ENCODE assay signal across 8 cellular contexts in genomic region chr13:23980160-23980551, GRCh38.
DNase-seq lines count a peak whose midpoint lies in the region; ATAC-seq and TF ChIP-seq lines count a peak whose summit lies in the region.

No MANE protein-coding gene starts in this region.

- TF ChIP-seq RAD21 in liver (IDR thresholded peaks at IDR 0.05): no peak

- no peak overlapping the region for H3K9ac ChIP-seq in liver (ENCODE audit: low read depth in 1 of 2, low read length in 2 of 2)

- WGBS in liver: 3% methylated on average over 28 of the region's 28 CpGs

- DNase-seq in NCI-H2196 treated with DMSO at 0.1 percent for 48 hours (lab: John Stamatoyannopoulos, UW; ENCODE audit: unreplicated experiment): peak; percentile 6
- DNase-seq in activated CD4-positive, alpha-beta T cell treated with anti-CD3 and anti-CD28 coated beads, Interleukin-2, amount 50 U/mL, for 48 hours: peak; percentile 85 to 87
- peak; percentile 48 to 96 (median 91) for DNase-seq in dorsolateral prefrontal cortex
- DNase-seq in stimulated activated CD4-positive, alpha-beta T cell treated with anti-CD3 and anti-CD28 coated beads, Interleukin-4, amount 100 ng/mL, for 1 hour: peak; percentile 88
- no peak for DNase-seq in NCI-H2107 treated with DMSO at 0.1 percent for 48 hours (lab: John Stamatoyannopoulos, UW; ENCODE audit: unreplicated experiment)

- no peaks in the 10 kb centered on the region for H3K36me3 ChIP-seq in liver (ENCODE audit: control insufficient read depth in 4 of 4, insufficient read depth in 3 of 4, low read depth in 1 of 4, low read length in 3 of 4)

- H3K27me3 ChIP-seq in dorsolateral prefrontal cortex: no peaks in the 10 kb centered on the region
- peaks cover 0 to 4% (median 2%) of the 10 kb centered on the region in 4 donors for H3K27me3 ChIP-seq in liver (ENCODE audit: control insufficient read depth in 4 of 4, insufficient read depth in 4 of 4, low read length in 3 of 4)

- peak overlapping the region in 40 of 59 donors; percentile 1 to 84 (median 58) for H3K27ac ChIP-seq in dorsolateral prefrontal cortex
- peak overlapping the region; percentile 59 to 82 for H3K27ac ChIP-seq in liver (ENCODE audit: low read depth in 1 of 2, low read length in 2 of 2)

- TF ChIP-seq CTCF in dorsolateral prefrontal cortex (IDR thresholded peaks at IDR 0.05 in 54 of 56, conservative IDR thresholded peaks at IDR 0.05 in 2 of 56; ENCODE audit: low read depth in 1 of 56, partially characterized antibody in 56 of 56): peak in 3 of 56 donors; percentile 3 to 23 (median 18)
- no peak for TF ChIP-seq CTCF in liver (IDR thresholded peaks at IDR 0.05; ENCODE audit: low read depth, low read length, missing input control)

- H3K9me3 ChIP-seq in liver (ENCODE audit: control insufficient read depth in 4 of 4, low read length in 3 of 4): no peaks in the 10 kb centered on the region

- peak; percentile 72 for ATAC-seq in GM18520 (IDR thresholded peaks at IDR 0.05; ENCODE audit: unreplicated experiment)
- peak; percentile 90 for ATAC-seq in HG02885 (IDR thresholded peaks at IDR 0.05; ENCODE audit: poor library complexity, unreplicated experiment)

- peaks cover 3 to 13% (median 11%) of the 10 kb centered on the region in 4 donors for H3K4me1 ChIP-seq in liver (ENCODE audit: control insufficient read depth in 4 of 4, insufficient read depth in 4 of 4, low read length in 3 of 4)

- H3K4me3 ChIP-seq in dorsolateral prefrontal cortex: peak overlapping the region; percentile 44 to 85 (median 70)
- H3K4me3 ChIP-seq in liver (ENCODE audit: low read depth in 1 of 3, low read length in 3 of 3): peak overlapping the region in 2 of 3 donors; percentile 26 to 50

- intact Hi-C loops in dorsolateral prefrontal cortex (cut with DNase I): no loop called here

TF ChIP-seq in liver, 16 proteins besides CTCF, POLR2A, EP300 and RAD21:
- no peak for TF ChIP-seq FOXA1 (IDR thresholded peaks at IDR 0.05)
- no peak for TF ChIP-seq MAX (IDR thresholded peaks at IDR 0.05)
- no peak for TF ChIP-seq RXRA (IDR thresholded peaks at IDR 0.05)
- no peak for TF ChIP-seq SP1 (IDR thresholded peaks at IDR 0.05)
- TF ChIP-seq GABPA (IDR thresholded peaks at IDR 0.05 in 1 of 2, conservative IDR thresholded peaks at IDR 0.05 in 1 of 2): no peak
- no peak for TF ChIP-seq FOXA2 (IDR thresholded peaks at IDR 0.05)
- no peak for TF ChIP-seq EGR1 (IDR thresholded peaks at IDR 0.05; ENCODE audit: low read depth in 2 of 2)
- no peak for TF ChIP-seq JUND (IDR thresholded peaks at IDR 0.05)
- no peak for TF ChIP-seq HNF4A (conservative IDR thresholded peaks at IDR 0.05)
- TF ChIP-seq NR2F2 (IDR thresholded peaks at IDR 0.05): no peak
- TF ChIP-seq HNF4G (IDR thresholded peaks at IDR 0.05): no peak
- no peak for TF ChIP-seq ZBTB33 (IDR thresholded peaks at IDR 0.05)
- TF ChIP-seq YY1 (IDR thresholded peaks at IDR 0.05): no peak
- no peak for TF ChIP-seq ATF3 (IDR thresholded peaks at IDR 0.05)
- TF ChIP-seq TAF1 (conservative IDR thresholded peaks at IDR 0.05): no peak
- no peak for TF ChIP-seq REST (IDR thresholded peaks at IDR 0.05)
